Comparison of ENCODE assay signal across 33 cellular contexts in genomic region chr1:77996734-77997133, GRCh38. TPM values are rescaled to one million over a fixed set of nuclear protein-coding genes. Genes with fewer than 3 reads are reported as not detected.
"Had no signal": no experiment of that assay in that cellular context is flagged by ENCODE, and none has a peak within 500 bp of the region (broad histone marks: within the 10 kb centered on the region; RNA-seq: fewer than 3 reads in every experiment).

No MANE protein-coding gene starts in this region.

- DNase-seq: activated CD4-positive, alpha-beta memory T cell treated with anti-CD3 and anti-CD28 coated beads, Interleukin-2, amount 10 ng/mL, durations not matched to agents 7 days and 5 days; activated CD4-positive, alpha-beta T cell treated with anti-CD3 and anti-CD28 coated beads for 36 hours; activated CD4-positive, alpha-beta T cell treated with anti-CD3 and anti-CD28 coated beads, Interleukin-2, amount 10 ng/mL, durations not matched to agents 24 days and 14 days; activated CD4-positive, CD25-positive, alpha-beta regulatory T cell; activated CD4-positive, CD25-positive, alpha-beta regulatory T cell treated with anti-CD3 and anti-CD28 coated beads, Interleukin-2, amount 50 U/mL, for 72 hours; activated CD8-positive, alpha-beta memory T cell treated with anti-CD3 and anti-CD28 coated beads, Interleukin-2, amount 50 U/mL, for 48 hours; activated gamma-delta T cell; activated naive CD4-positive, alpha-beta T cell; activated naive CD4-positive, alpha-beta T cell treated with anti-CD3 and anti-CD28 coated beads, Interleukin-2, amount 10 ng/mL, durations not matched to agents 7 days and 5 days; activated naive CD8-positive, alpha-beta T cell treated with anti-CD3 and anti-CD28 coated beads, Interleukin-2, amount 10 ng/mL, durations not matched to agents 7 days and 5 days; activated T-cell treated with anti-CD3 and anti-CD28 coated beads for 4 hours; activated T-cell treated with anti-CD3 and anti-CD28 coated beads, Interleukin-2, amount 50 U/mL, for 24 hours; activated T-cell treated with anti-CD3 and anti-CD28 coated beads, Interleukin-2, amount 50 U/mL, for 72 hours; central memory CD4-positive, alpha-beta T cell; cerebellar nuclear complex; colonic mucosa; effector CD8-positive, alpha-beta T cell; esophagus squamous epithelium; foreskin melanocyte; heart right ventricle; T-helper 17 cell; T1000; WERI-Rb-1 had no signal

- H3K4me1 Mint-ChIP-seq: activated CD4-positive, alpha-beta memory T cell treated with anti-CD3 and anti-CD28 coated beads, Interleukin-2, amount 10 ng/mL, durations not matched to agents 7 days and 5 days; activated CD4-positive, alpha-beta T cell treated with anti-CD3 and anti-CD28 coated beads, Interleukin-2, amount 10 ng/mL, durations not matched to agents 24 days and 14 days; activated naive CD4-positive, alpha-beta T cell treated with anti-CD3 and anti-CD28 coated beads, Interleukin-2, amount 10 ng/mL, durations not matched to agents 7 days and 5 days had no signal

- H3K36me3 ChIP-seq: breast epithelium, colonic mucosa had no signal

- FAIRE-seq: endometrium, endothelial cell of umbilical vein had no signal

- H3K27ac Mint-ChIP-seq: activated CD4-positive, alpha-beta memory T cell treated with anti-CD3 and anti-CD28 coated beads, Interleukin-2, amount 10 ng/mL, durations not matched to agents 7 days and 5 days; activated CD4-positive, alpha-beta T cell treated with anti-CD3 and anti-CD28 coated beads for 36 hours; activated CD4-positive, alpha-beta T cell treated with anti-CD3 and anti-CD28 coated beads, Interleukin-2, amount 10 ng/mL, durations not matched to agents 24 days and 14 days; activated naive CD4-positive, alpha-beta T cell treated with anti-CD3 and anti-CD28 coated beads, Interleukin-2, amount 10 ng/mL, durations not matched to agents 7 days and 5 days; activated naive CD4-positive, alpha-beta T cell treated with anti-CD3 and anti-CD28 coated beads, Interleukin-2, amount 50 U/mL, for 72 hours; activated naive CD8-positive, alpha-beta T cell treated with anti-CD3 and anti-CD28 coated beads, Interleukin-2, amount 10 ng/mL, durations not matched to agents 7 days and 5 days; activated T-cell treated with anti-CD3 and anti-CD28 coated beads, Interleukin-2, amount 50 U/mL, for 24 hours; activated T-cell treated with anti-CD3 and anti-CD28 coated beads, Interleukin-2, amount 50 U/mL, for 72 hours; brain; T-helper 2 cell treated with Interferon-gamma antibody and Interleukin-4, amounts not matched to agents 5 μg/mL and 100 μg/mL, for 36 hours had no signal

- H3K36me3 Mint-ChIP-seq: activated naive CD4-positive, alpha-beta T cell treated with anti-CD3 and anti-CD28 coated beads, Interleukin-2, amount 50 U/mL, for 72 hours had no signal

- ATAC-seq: activated CD4-positive, alpha-beta T cell treated with anti-CD3 and anti-CD28 coated beads for 36 hours; activated naive CD4-positive, alpha-beta T cell treated with anti-CD3 and anti-CD28 coated beads, Interleukin-2, amount 50 U/mL, for 72 hours; activated T-cell treated with anti-CD3 and anti-CD28 coated beads, Interleukin-2, amount 50 U/mL, for 72 hours; gastroesophageal sphincter; T-helper 17 cell had no signal

- H3K27ac ChIP-seq: ascending aorta, breast epithelium, cardiac muscle cell, colonic mucosa, epithelial cell of prostate, esophagus squamous epithelium, gastroesophageal sphincter, heart right ventricle, WERI-Rb-1 had no signal

- H3K4me1 ChIP-seq: breast epithelium, colonic mucosa, esophagus squamous epithelium had no signal

- H3K27me3 ChIP-seq: ascending aorta, breast epithelium, cardiac muscle cell, colonic mucosa, esophagus squamous epithelium, gastroesophageal sphincter, heart right ventricle had no signal

- H3K4me3 ChIP-seq: ascending aorta, breast epithelium, cardiac muscle cell, colonic mucosa, esophagus squamous epithelium, gastroesophageal sphincter, heart right ventricle had no signal

- H3K9me3 Mint-ChIP-seq: activated CD4-positive, alpha-beta memory T cell treated with anti-CD3 and anti-CD28 coated beads, Interleukin-2, amount 10 ng/mL, durations not matched to agents 7 days and 5 days; activated CD4-positive, alpha-beta T cell treated with anti-CD3 and anti-CD28 coated beads, Interleukin-2, amount 10 ng/mL, durations not matched to agents 24 days and 14 days; activated naive CD4-positive, alpha-beta T cell treated with anti-CD3 and anti-CD28 coated beads, Interleukin-2, amount 10 ng/mL, durations not matched to agents 7 days and 5 days; activated naive CD4-positive, alpha-beta T cell treated with anti-CD3 and anti-CD28 coated beads, Interleukin-2, amount 50 U/mL, for 72 hours; activated naive CD8-positive, alpha-beta T cell treated with anti-CD3 and anti-CD28 coated beads, Interleukin-2, amount 10 ng/mL, durations not matched to agents 7 days and 5 days; activated T-cell treated with anti-CD3 and anti-CD28 coated beads, Interleukin-2, amount 50 U/mL, for 24 hours; activated T-cell treated with anti-CD3 and anti-CD28 coated beads, Interleukin-2, amount 50 U/mL, for 72 hours; brain; T-helper 2 cell treated with Interferon-gamma antibody and Interleukin-4, amounts not matched to agents 5 μg/mL and 100 μg/mL, for 36 hours had no signal

- H3K9me3 ChIP-seq: ascending aorta, breast epithelium, colonic mucosa, esophagus squamous epithelium, gastroesophageal sphincter, heart right ventricle had no signal

- H3K4me3 Mint-ChIP-seq: activated CD4-positive, alpha-beta memory T cell treated with anti-CD3 and anti-CD28 coated beads, Interleukin-2, amount 10 ng/mL, durations not matched to agents 7 days and 5 days; activated CD4-positive, alpha-beta T cell treated with anti-CD3 and anti-CD28 coated beads for 36 hours; activated CD4-positive, alpha-beta T cell treated with anti-CD3 and anti-CD28 coated beads, Interleukin-2, amount 10 ng/mL, durations not matched to agents 24 days and 14 days; activated naive CD4-positive, alpha-beta T cell treated with anti-CD3 and anti-CD28 coated beads, Interleukin-2, amount 10 ng/mL, durations not matched to agents 7 days and 5 days; activated naive CD8-positive, alpha-beta T cell treated with anti-CD3 and anti-CD28 coated beads, Interleukin-2, amount 10 ng/mL, durations not matched to agents 7 days and 5 days; activated T-cell treated with anti-CD3 and anti-CD28 coated beads, Interleukin-2, amount 50 U/mL, for 24 hours; activated T-cell treated with anti-CD3 and anti-CD28 coated beads, Interleukin-2, amount 50 U/mL, for 72 hours; brain; T-helper 17 cell; T-helper 2 cell treated with Interferon-gamma antibody and Interleukin-4, amounts not matched to agents 5 μg/mL and 100 μg/mL, for 36 hours had no signal

- H3K27me3 Mint-ChIP-seq: activated CD4-positive, alpha-beta memory T cell treated with anti-CD3 and anti-CD28 coated beads, Interleukin-2, amount 10 ng/mL, durations not matched to agents 7 days and 5 days; activated CD4-positive, alpha-beta T cell treated with anti-CD3 and anti-CD28 coated beads for 36 hours; activated CD4-positive, alpha-beta T cell treated with anti-CD3 and anti-CD28 coated beads, Interleukin-2, amount 10 ng/mL, durations not matched to agents 24 days and 14 days; activated naive CD4-positive, alpha-beta T cell treated with anti-CD3 and anti-CD28 coated beads, Interleukin-2, amount 10 ng/mL, durations not matched to agents 7 days and 5 days; activated naive CD8-positive, alpha-beta T cell treated with anti-CD3 and anti-CD28 coated beads, Interleukin-2, amount 10 ng/mL, durations not matched to agents 7 days and 5 days; activated T-cell treated with anti-CD3 and anti-CD28 coated beads, Interleukin-2, amount 50 U/mL, for 24 hours; brain; T-helper 17 cell had no signal

RNA-seq across cellular contexts. Expression of gene GIPC2, which starts 49.0 kb away (rescaled TPM):
- total RNA-seq: activated CD4-positive, alpha-beta T cell treated with anti-CD3 and anti-CD28 coated beads, Interleukin-2, amount 10 ng/mL, durations not matched to agents 24 days and 14 days had no signal
- polyA plus RNA-seq: cardiac muscle cell had no signal
